ENCODE assay signal across 19 cellular contexts in the genomic region with DNA sequence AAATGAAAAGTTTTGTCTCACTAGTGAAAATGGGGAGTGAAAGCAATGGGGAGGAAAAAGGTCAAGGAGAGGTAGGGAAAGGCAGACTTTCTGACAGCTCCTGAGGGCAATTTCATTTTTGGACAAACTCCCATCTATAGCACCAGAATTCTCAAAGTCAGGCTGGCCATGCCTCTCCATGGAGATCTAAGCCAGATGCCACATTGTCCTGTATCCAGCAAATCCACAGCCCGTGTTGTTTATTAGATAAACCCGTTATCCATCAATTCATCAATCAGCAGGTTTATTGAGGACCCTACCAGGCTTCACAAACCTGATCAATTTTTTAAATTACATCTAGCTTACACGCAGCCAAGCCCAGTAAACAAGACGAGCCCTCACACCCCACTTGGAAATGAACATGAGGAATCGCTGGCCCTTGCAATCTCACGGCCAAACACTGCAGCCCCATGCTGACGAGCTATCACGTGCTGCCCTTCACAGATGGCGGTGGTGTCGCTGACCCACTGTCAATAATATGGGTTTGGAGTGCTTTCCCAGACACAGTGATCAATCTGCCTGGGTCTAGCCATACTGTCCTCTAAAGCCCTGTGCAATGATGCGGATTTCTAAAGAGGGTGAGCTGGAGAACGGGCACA.
A peak's percentile ranks its signal among the peaks of the same experiment; 100 is the strongest.
DNase-seq lines count a peak whose midpoint lies in the region; ATAC-seq and TF ChIP-seq lines count a peak whose summit lies in the region.
"Had no signal": no experiment of that assay in that cellular context is flagged by ENCODE, and none has a peak within 500 bp of the region (broad histone marks: within the 10 kb centered on the region; RNA-seq: fewer than 3 reads in every experiment).

No MANE protein-coding gene starts in this region.

- peak; percentile 52 for DNase-seq in G401 (ENCODE audit: low spot score)
- DNase-seq in mesendoderm, result no peak
- DNase-seq in posterior vena cava (ENCODE audit: low spot score), result no peak
- no peak for DNase-seq in nephron progenitor cell
- DNase-seq in stimulated activated naive CD8-positive, alpha-beta T cell treated with anti-CD3 and anti-CD28 coated beads, Interleukin-15, Interleukin-2, amounts not matched to agents 100 U/mL and 50 U/mL, for 24 hours, result no peak
- DNase-seq: BE2C; CD4-positive, alpha-beta memory T cell; DMS153; DND-41; GF-D8; IMR-90; KBM-7 had no signal

- ATAC-seq in SK-N-SH treated with all-trans-retinoic acid at 6 μM for 48 hours (no peak; the same call in 2 of the 3 replicates), HG03175 (IDR thresholded peaks at IDR 0.05; ENCODE audit: unreplicated experiment) (no peak)
- ATAC-seq in stimulated activated naive CD8-positive, alpha-beta T cell treated with anti-CD3 and anti-CD28 coated beads, Interleukin-15, Interleukin-2, amounts not matched to agents 100 U/mL and 50 U/mL, for 24 hours, result no peak
- ATAC-seq: HCT116 had no signal

- H3K18ac ChIP-seq in mesendoderm (ENCODE audit: low read length), result no peak overlapping the region

- intact Hi-C loops in posterior vena cava (cut with DNase I), result no loop called here

- no peak overlapping the region for H3K27ac ChIP-seq in HEK293 (ENCODE audit: extremely low read depth, low read depth, low read length)
- no peak overlapping the region for H3K27ac ChIP-seq in mesendoderm (ENCODE audit: low read depth, low read length)
- H3K27ac ChIP-seq: C4-2B, GM23248, HL-60 had no signal

- H2BK5ac ChIP-seq in mesendoderm (ENCODE audit: low read length), result no peak overlapping the region

- H3K4me2 ChIP-seq in mesendoderm (ENCODE audit: low read length), result no peak overlapping the region

- H4K8ac ChIP-seq in mesendoderm (ENCODE audit: low read depth, low read length), result no peak overlapping the region

- no peak overlapping the region for H3K9ac ChIP-seq in mesendoderm (ENCODE audit: low read length)
- H3K9ac ChIP-seq: GM23248 had no signal

- no peak overlapping the region for H3K56ac ChIP-seq in mesendoderm (ENCODE audit: low read length)

- H3K4me3 ChIP-seq in HEK293 (ENCODE audit: low read depth, low read length) (no peak overlapping the region), mesendoderm (ENCODE audit: low read length) (no peak overlapping the region)
- H3K4me3 ChIP-seq: GM23248 had no signal

- H3K27ac Mint-ChIP-seq in nephron progenitor cell, result no peak overlapping the region

- H2AK5ac ChIP-seq in mesendoderm (ENCODE audit: low read length), result peak overlapping the region; percentile 22

- H3K27me3 Mint-ChIP-seq in nephron progenitor cell (ENCODE audit: low read depth, poor library complexity), result peaks cover 8% of the 10 kb centered on the region

- no peak overlapping the region for H3K4ac ChIP-seq in mesendoderm (ENCODE audit: low read depth, low read length)

- H3K9me3 ChIP-seq in HEK293 (ENCODE audit: control insufficient read depth, insufficient read depth, low read depth, low read length), result no peaks in the 10 kb centered on the region
- H3K9me3 ChIP-seq: BE2C had no signal

- CTCF ChIA-PET in HEK293 (lab: Yijun Ruan, JAX), result interaction anchor here (0.6 kb wide), 1 partner anchor 365 kb away, joined by 3 read pairs; no protein-coding TSS in a partner anchor

- no peaks in the 10 kb centered on the region for H3K9me3 Mint-ChIP-seq in nephron progenitor cell
- H3K9me3 Mint-ChIP-seq: CD4-positive, alpha-beta memory T cell had no signal

- H4K5ac ChIP-seq in mesendoderm (ENCODE audit: low read length), result no peak overlapping the region

- H3K4me3 Mint-ChIP-seq in nephron progenitor cell, result no peak overlapping the region
- H3K4me3 Mint-ChIP-seq: CD4-positive, alpha-beta memory T cell had no signal

- H3K36me3 ChIP-seq in HEK293 (ENCODE audit: control insufficient read depth in 2 of 2, insufficient read depth in 1 of 2, low read length in 2 of 2) (no peaks in the 10 kb centered on the region), mesendoderm (ENCODE audit: control insufficient read depth, insufficient read depth, low read length) (no peaks in the 10 kb centered on the region)
- H3K36me3 ChIP-seq: BE2C had no signal

- no peak overlapping the region for H2BK15ac ChIP-seq in mesendoderm (replicated peaks; ENCODE audit: low read depth)

- no peaks in the 10 kb centered on the region for H3K79me1 ChIP-seq in mesendoderm (ENCODE audit: low read length)

- H3K36me3 Mint-ChIP-seq in nephron progenitor cell (ENCODE audit: low read depth), result no peaks in the 10 kb centered on the region
- H3K36me3 Mint-ChIP-seq: CD4-positive, alpha-beta memory T cell had no signal

- no peaks in the 10 kb centered on the region for H3K27me3 ChIP-seq in mesendoderm (ENCODE audit: insufficient read depth, low read length, poor library complexity)
- H3K27me3 ChIP-seq: BE2C had no signal

- in situ Hi-C loops in G401 (cut with HindIII; ENCODE audit: low sequenced_read_pairs), result no loop called here

- no CpG with 5 or more reads among the region's 12 CpGs for WGBS in mesendoderm (ENCODE audit: extremely low coverage, insufficient coverage, low lambda C conversion rate)

- peaks cover 47% of the 10 kb centered on the region for H3K4me1 Mint-ChIP-seq in nephron progenitor cell

- POLR2A ChIA-PET in HEK293 (lab: Yijun Ruan, JAX), result no interaction called here

- H3K79me2 ChIP-seq in mesendoderm (ENCODE audit: control insufficient read depth, insufficient read depth, low read length), result no peaks in the 10 kb centered on the region

- no peak overlapping the region for H2BK120ac ChIP-seq in mesendoderm (ENCODE audit: low read depth, low read length)

- H3K4me1 ChIP-seq in HEK293 (ENCODE audit: control insufficient read depth, insufficient read depth, low read length) (no peaks in the 10 kb centered on the region), mesendoderm (ENCODE audit: control insufficient read depth, low read depth, low read length) (peaks cover 18% of the 10 kb centered on the region)

- TF ChIP-seq CTCF in HEK293 (tag by site-specific recombination; IDR thresholded peaks at IDR 0.05) (no peak), nephron progenitor cell (IDR thresholded peaks at IDR 0.05) (no peak)

- H3K23ac ChIP-seq in mesendoderm (ENCODE audit: low read length), result peak overlapping the region; percentile 48

TF ChIP-seq in HEK293, 187 proteins besides CTCF, POLR2A, EP300 and RAD21 (continues in another document):
- TF ChIP-seq PRDM1 (tag by site-specific recombination; IDR thresholded peaks at IDR 0.05), result peak; percentile 87

TF ChIP-seq in SK-N-SH treated with all-trans-retinoic acid at 6 μM for 48 hours, 23 proteins besides CTCF, POLR2A, EP300 and RAD21:
- TF ChIP-seq, protein P1, sequence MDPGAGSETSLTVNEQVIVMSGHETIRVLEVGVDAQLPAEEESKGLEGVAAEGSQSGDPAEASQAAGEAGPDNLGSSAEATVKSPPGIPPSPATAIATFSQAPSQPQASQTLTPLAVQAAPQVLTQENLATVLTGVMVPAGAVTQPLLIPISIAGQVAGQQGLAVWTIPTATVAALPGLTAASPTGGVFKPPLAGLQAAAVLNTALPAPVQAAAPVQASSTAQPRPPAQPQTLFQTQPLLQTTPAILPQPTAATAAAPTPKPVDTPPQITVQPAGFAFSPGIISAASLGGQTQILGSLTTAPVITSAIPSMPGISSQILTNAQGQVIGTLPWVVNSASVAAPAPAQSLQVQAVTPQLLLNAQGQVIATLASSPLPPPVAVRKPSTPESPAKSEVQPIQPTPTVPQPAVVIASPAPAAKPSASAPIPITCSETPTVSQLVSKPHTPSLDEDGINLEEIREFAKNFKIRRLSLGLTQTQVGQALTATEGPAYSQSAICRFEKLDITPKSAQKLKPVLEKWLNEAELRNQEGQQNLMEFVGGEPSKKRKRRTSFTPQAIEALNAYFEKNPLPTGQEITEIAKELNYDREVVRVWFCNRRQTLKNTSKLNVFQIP (CRISPR knock-in tag; IDR thresholded peaks at IDR 0.05; ENCODE audit: borderline replicate concordance, low read depth), result no peak
- TF ChIP-seq ZNF70 (CRISPR knock-in tag; IDR thresholded peaks at IDR 0.05) (no peak), SNAI2 (CRISPR knock-in tag; IDR thresholded peaks at IDR 0.05) (no peak)
- TF ChIP-seq, protein P2, sequence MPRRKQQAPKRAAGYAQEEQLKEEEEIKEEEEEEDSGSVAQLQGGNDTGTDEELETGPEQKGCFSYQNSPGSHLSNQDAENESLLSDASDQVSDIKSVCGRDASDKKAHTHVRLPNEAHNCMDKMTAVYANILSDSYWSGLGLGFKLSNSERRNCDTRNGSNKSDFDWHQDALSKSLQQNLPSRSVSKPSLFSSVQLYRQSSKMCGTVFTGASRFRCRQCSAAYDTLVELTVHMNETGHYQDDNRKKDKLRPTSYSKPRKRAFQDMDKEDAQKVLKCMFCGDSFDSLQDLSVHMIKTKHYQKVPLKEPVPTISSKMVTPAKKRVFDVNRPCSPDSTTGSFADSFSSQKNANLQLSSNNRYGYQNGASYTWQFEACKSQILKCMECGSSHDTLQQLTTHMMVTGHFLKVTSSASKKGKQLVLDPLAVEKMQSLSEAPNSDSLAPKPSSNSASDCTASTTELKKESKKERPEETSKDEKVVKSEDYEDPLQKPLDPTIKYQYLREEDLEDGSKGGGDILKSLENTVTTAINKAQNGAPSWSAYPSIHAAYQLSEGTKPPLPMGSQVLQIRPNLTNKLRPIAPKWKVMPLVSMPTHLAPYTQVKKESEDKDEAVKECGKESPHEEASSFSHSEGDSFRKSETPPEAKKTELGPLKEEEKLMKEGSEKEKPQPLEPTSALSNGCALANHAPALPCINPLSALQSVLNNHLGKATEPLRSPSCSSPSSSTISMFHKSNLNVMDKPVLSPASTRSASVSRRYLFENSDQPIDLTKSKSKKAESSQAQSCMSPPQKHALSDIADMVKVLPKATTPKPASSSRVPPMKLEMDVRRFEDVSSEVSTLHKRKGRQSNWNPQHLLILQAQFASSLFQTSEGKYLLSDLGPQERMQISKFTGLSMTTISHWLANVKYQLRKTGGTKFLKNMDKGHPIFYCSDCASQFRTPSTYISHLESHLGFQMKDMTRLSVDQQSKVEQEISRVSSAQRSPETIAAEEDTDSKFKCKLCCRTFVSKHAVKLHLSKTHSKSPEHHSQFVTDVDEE (CRISPR knock-in tag; IDR thresholded peaks at IDR 0.05), result peak; percentile 26; the same call in 1 of the 2 replicates
